Comparison of ENCODE assay signal across 9 cellular contexts in genomic region chrX:153494541-153495361, GRCh38. TPM values are rescaled to one million over a fixed set of nuclear protein-coding genes. Genes with fewer than 3 reads are reported as not detected.
A peak's percentile ranks its signal among the peaks of the same experiment; 100 is the strongest.
DNase-seq lines count a peak whose midpoint lies in the region; ATAC-seq and TF ChIP-seq lines count a peak whose summit lies in the region.
"Had no signal": no experiment of that assay in that cellular context is flagged by ENCODE, and none has a peak within 500 bp of the region (broad histone marks: within the 10 kb centered on the region; RNA-seq: fewer than 3 reads in every experiment).

TSS of gene BGN (plus strand) at chrX:153494980. CDS start at chrX:153504632, 9,652 bp downstream.

- peaks cover 3% of the 10 kb centered on the region for H3K36me3 ChIP-seq in iPS-15b (ENCODE audit: control insufficient read depth, insufficient read depth, low read length)
- H3K36me3 ChIP-seq in smooth muscle cell (ENCODE audit: low read depth), result no peaks in the 10 kb centered on the region
- H3K36me3 ChIP-seq in CD8-positive, alpha-beta T cell (ENCODE audit: insufficient read depth, low read length), result no peaks in the 10 kb centered on the region

- peaks cover 2% of the 10 kb centered on the region for H3K4me1 Mint-ChIP-seq in CD8-positive, alpha-beta T cell (ENCODE audit: low read depth)

- POLR2A ChIA-PET in CD8-positive, alpha-beta T cell (lab: Charles Lee), result no interaction called here

- peak within 1 kb of the TSS; percentile 63 for H3K27ac ChIP-seq in smooth muscle cell (ENCODE audit: low read depth)
- no peak within 1 kb of the TSS for H3K27ac ChIP-seq in CD8-positive, alpha-beta T cell (ENCODE audit: low read depth, low read length)

- H3K9ac ChIP-seq in iPS-15b (ENCODE audit: low read depth, low read length) (no peak within 1 kb of the TSS), smooth muscle cell (ENCODE audit: low read depth) (no peak within 1 kb of the TSS)

- peaks cover 4% of the 10 kb centered on the region for H3K27me3 Mint-ChIP-seq in CD8-positive, alpha-beta T cell (ENCODE audit: low read depth)
- H3K27me3 Mint-ChIP-seq: CD4-positive, CD25-positive, alpha-beta regulatory T cell had no signal

- H3K4me3 ChIP-seq in iPS-15b (ENCODE audit: low read depth, low read length), result peak within 1 kb of the TSS; percentile 30
- H3K4me3 ChIP-seq in smooth muscle cell, result peak within 1 kb of the TSS; percentile 55
- no peak within 1 kb of the TSS for H3K4me3 ChIP-seq in CD8-positive, alpha-beta T cell (ENCODE audit: low read depth, low read length)

- H3K79me2 ChIP-seq in smooth muscle cell (ENCODE audit: low read depth), result peaks cover 34% of the 10 kb centered on the region

- peak; percentile 30 for TF ChIP-seq CTCF in smooth muscle cell (IDR thresholded peaks at IDR 0.05; ENCODE audit: borderline replicate concordance, insufficient read depth, poor library complexity, severe bottlenecking)
- no peak for TF ChIP-seq CTCF in CD8-positive, alpha-beta T cell (IDR thresholded peaks at IDR 0.05)

- no peaks in the 10 kb centered on the region for H3K4me1 ChIP-seq in iPS-15b (ENCODE audit: control insufficient read depth, insufficient read depth, low read length)
- peaks cover 5% of the 10 kb centered on the region for H3K4me1 ChIP-seq in smooth muscle cell (ENCODE audit: low read depth)
- H3K4me1 ChIP-seq in CD8-positive, alpha-beta T cell (ENCODE audit: insufficient read depth, low read length), result no peaks in the 10 kb centered on the region

- no peak within 1 kb of the TSS for H3K27ac Mint-ChIP-seq in CD8-positive, alpha-beta T cell
- H3K27ac Mint-ChIP-seq: CD4-positive, CD25-positive, alpha-beta regulatory T cell had no signal

- H3F3A ChIP-seq in smooth muscle cell (ENCODE audit: low read depth), result no peaks in the 10 kb centered on the region

- CTCF ChIA-PET in CD8-positive, alpha-beta T cell (lab: Charles Lee), result no interaction called here

- peak; percentile 68 for DNase-seq in NCI-H82 (lab: John Stamatoyannopoulos, UW)
- DNase-seq in NCI-H82 treated with DMSO at 0.1 percent for 48 hours (lab: John Stamatoyannopoulos, UW; ENCODE audit: unreplicated experiment), result no peak
- peak; percentile 67 for DNase-seq in astrocyte of the hippocampus (ENCODE audit: low read depth, low spot score)
- DNase-seq in smooth muscle cell (lab: John Stamatoyannopoulos, UW; ENCODE audit: unreplicated experiment), result peak; percentile 40
- no peak for DNase-seq in CD8-positive, alpha-beta T cell
- DNase-seq in dedifferentiated amniotic fluid mesenchymal stem cell (ENCODE audit: extremely low spot score), result no peak
- DNase-seq: CD4-positive, CD25-positive, alpha-beta regulatory T cell had no signal

- no peaks in the 10 kb centered on the region for H3K27me3 ChIP-seq in iPS-15b (ENCODE audit: control insufficient read depth, insufficient read depth, low read length)
- no peaks in the 10 kb centered on the region for H3K27me3 ChIP-seq in smooth muscle cell (ENCODE audit: low read depth)
- no peaks in the 10 kb centered on the region for H3K27me3 ChIP-seq in CD8-positive, alpha-beta T cell (ENCODE audit: insufficient read depth, low read length)

- intact Hi-C loops in CD8-positive, alpha-beta T cell (cut with DNase I, micrococcal nuclease), result no loop called here

- H3K4me3 Mint-ChIP-seq in CD8-positive, alpha-beta T cell, result no peak within 1 kb of the TSS
- H3K4me3 Mint-ChIP-seq: CD4-positive, CD25-positive, alpha-beta regulatory T cell had no signal

- WGBS in smooth muscle cell (ENCODE audit: low lambda C conversion rate), result 41% methylated on average over 25 of the region's 41 CpGs

- ATAC-seq in GM21786 (IDR thresholded peaks at IDR 0.05; ENCODE audit: unreplicated experiment), result no peak
- no peak for ATAC-seq in CD8-positive, alpha-beta T cell

- H3K9me3 Mint-ChIP-seq in CD8-positive, alpha-beta T cell, result no peaks in the 10 kb centered on the region
- H3K9me3 Mint-ChIP-seq: CD4-positive, CD25-positive, alpha-beta regulatory T cell had no signal

- peaks cover 34% of the 10 kb centered on the region for H4K20me1 ChIP-seq in smooth muscle cell (ENCODE audit: low read depth)

- H3K36me3 Mint-ChIP-seq in CD8-positive, alpha-beta T cell, result no peaks in the 10 kb centered on the region
- H3K36me3 Mint-ChIP-seq: CD4-positive, CD25-positive, alpha-beta regulatory T cell had no signal

- H3K9me3 ChIP-seq in iPS-15b (ENCODE audit: control insufficient read depth, insufficient read depth, low read length) (no peaks in the 10 kb centered on the region), smooth muscle cell (replicated peaks; ENCODE audit: low read depth) (no peaks in the 10 kb centered on the region)
- no peaks in the 10 kb centered on the region for H3K9me3 ChIP-seq in CD8-positive, alpha-beta T cell (ENCODE audit: low read length)

- peak within 1 kb of the TSS; percentile 87 for H3K4me2 ChIP-seq in smooth muscle cell

- H2AFZ ChIP-seq in smooth muscle cell (ENCODE audit: low read depth), result no peak within 1 kb of the TSS

RNA-seq across cellular contexts. Expression of gene BGN, which starts in this region (rescaled TPM):
- 262 and 298 TPM in 2 replicates for total RNA-seq in smooth muscle cell
- 387 and 621 TPM in 2 replicates for polyA plus RNA-seq in smooth muscle cell
- not detected for total RNA-seq in CD8-positive, alpha-beta T cell
- total RNA-seq: CD4-positive, CD25-positive, alpha-beta regulatory T cell had no signal
- polyA plus RNA-seq: CD4-positive, CD25-positive, alpha-beta regulatory T cell had no signal

Comparison
In these comparisons a context has a peak if more than half of its experiments do, and no peak if none do; other contexts are left out.
1. RNA of gene BGN (total RNA-seq): 262 to 298 TPM in smooth muscle cell; not detected in CD8-positive, alpha-beta T cell; every median in the first group is over 100 times any median in the second.
2. DNase-seq: peak in NCI-H82 (single experiment), astrocyte of the hippocampus (single experiment) and smooth muscle cell (single experiment); none in NCI-H82 treated with DMSO at 0.1 percent for 48 hours (single experiment), CD8-positive, alpha-beta T cell (0 of 7) and dedifferentiated amniotic fluid mesenchymal stem cell (single experiment).